ENCODE assay signal across 13 cellular contexts in genomic region chr5:65364907-65365306, GRCh38.
DNase-seq lines count a peak whose midpoint lies in the region; TF ChIP-seq lines count a peak whose summit lies in the region.
"Had no signal": no experiment of that assay in that cellular context is flagged by ENCODE, and none has a peak within 500 bp of the region (broad histone marks: within the 10 kb centered on the region; RNA-seq: fewer than 3 reads in every experiment).

No MANE protein-coding gene starts in this region.

- no peaks in the 10 kb centered on the region for H3K36me3 ChIP-seq in neural progenitor cell

- H4K20me1 ChIP-seq in neural progenitor cell (ENCODE audit: low read depth) = no peaks in the 10 kb centered on the region

- H3K4me2 ChIP-seq in neural progenitor cell = no peak overlapping the region

- no peaks in the 10 kb centered on the region for H3K79me2 ChIP-seq in neural progenitor cell (ENCODE audit: low read depth)

- peak overlapping the region; percentile 19 for H2AFZ ChIP-seq in neural progenitor cell (replicated peaks)

- CTCF ChIA-PET in GM10248 (lab: Yijun Ruan, JAX) = no interaction called here
- CTCF ChIA-PET in activated naive CD4-positive, alpha-beta T cell treated with anti-CD3 and anti-CD28 coated beads, Interleukin-2, amount 10 ng/mL, durations not matched to agents 7 days and 5 days (lab: Charles Lee) = no interaction called here

- no peaks in the 10 kb centered on the region for H3K27me3 Mint-ChIP-seq in neural progenitor cell (ENCODE audit: insufficient read depth, low read depth)
- H3K27me3 Mint-ChIP-seq in activated naive CD4-positive, alpha-beta T cell treated with anti-CD3 and anti-CD28 coated beads, Interleukin-2, amount 10 ng/mL, durations not matched to agents 7 days and 5 days = no peaks in the 10 kb centered on the region
- H3K27me3 Mint-ChIP-seq: CD8-positive, alpha-beta memory T cell had no signal

- H3F3A ChIP-seq in neural progenitor cell (ENCODE audit: low read depth) = no peaks in the 10 kb centered on the region

- H3K27me3 ChIP-seq in neural progenitor cell = no peaks in the 10 kb centered on the region

- POLR2A ChIA-PET in GM10248 (lab: Yijun Ruan, JAX) = no interaction called here

- peaks cover 18% of the 10 kb centered on the region for H3K4me1 Mint-ChIP-seq in neural progenitor cell
- no peaks in the 10 kb centered on the region for H3K4me1 Mint-ChIP-seq in activated naive CD4-positive, alpha-beta T cell treated with anti-CD3 and anti-CD28 coated beads, Interleukin-2, amount 10 ng/mL, durations not matched to agents 7 days and 5 days
- H3K4me1 Mint-ChIP-seq: CD8-positive, alpha-beta memory T cell had no signal

- no peak overlapping the region for H3K4me3 Mint-ChIP-seq in neural progenitor cell
- H3K4me3 Mint-ChIP-seq in activated naive CD4-positive, alpha-beta T cell treated with anti-CD3 and anti-CD28 coated beads, Interleukin-2, amount 10 ng/mL, durations not matched to agents 7 days and 5 days = no peak overlapping the region
- H3K4me3 Mint-ChIP-seq: CD8-positive, alpha-beta memory T cell had no signal

- H3K9ac ChIP-seq in neural progenitor cell = no peak overlapping the region

- H3K36me3 Mint-ChIP-seq in neural progenitor cell = no peaks in the 10 kb centered on the region
- H3K36me3 Mint-ChIP-seq in activated naive CD4-positive, alpha-beta T cell treated with anti-CD3 and anti-CD28 coated beads, Interleukin-2, amount 10 ng/mL, durations not matched to agents 7 days and 5 days = no peaks in the 10 kb centered on the region
- H3K36me3 Mint-ChIP-seq: CD8-positive, alpha-beta memory T cell had no signal

- H3K4me3 ChIP-seq in cardiac fibroblast (replicated peaks in 1 of 2; ENCODE audit: low read depth in 2 of 2, low read length in 2 of 2) = no peak overlapping the region
- H3K4me3 ChIP-seq in neural progenitor cell = no peak overlapping the region

- H3K9me3 Mint-ChIP-seq in neural progenitor cell = no peaks in the 10 kb centered on the region
- no peaks in the 10 kb centered on the region for H3K9me3 Mint-ChIP-seq in activated naive CD4-positive, alpha-beta T cell treated with anti-CD3 and anti-CD28 coated beads, Interleukin-2, amount 10 ng/mL, durations not matched to agents 7 days and 5 days
- H3K9me3 Mint-ChIP-seq: CD8-positive, alpha-beta memory T cell had no signal

- H3K4me1 ChIP-seq in neural progenitor cell = peaks cover 5% of the 10 kb centered on the region

- H3K27ac Mint-ChIP-seq in neural progenitor cell = no peak overlapping the region
- H3K27ac Mint-ChIP-seq in activated naive CD4-positive, alpha-beta T cell treated with anti-CD3 and anti-CD28 coated beads, Interleukin-2, amount 10 ng/mL, durations not matched to agents 7 days and 5 days = no peak overlapping the region
- H3K27ac Mint-ChIP-seq: CD8-positive, alpha-beta memory T cell had no signal

- TF ChIP-seq CTCF in cardiac fibroblast (IDR thresholded peaks at IDR 0.05; ENCODE audit: low read depth, low read length) (no peak), neural progenitor cell (IDR thresholded peaks at IDR 0.05) (no peak), GM10248 (IDR thresholded peaks at IDR 0.05; ENCODE audit: control extremely low read depth, extremely low read depth, low read depth, missing control alignments) (no peak)

- H3K9me3 ChIP-seq in neural progenitor cell (ENCODE audit: low read depth) = no peaks in the 10 kb centered on the region

- peak; percentile 51 for DNase-seq in HCEC 1CT
- DNase-seq in NCI-H345 (lab: John Stamatoyannopoulos, UW) = peak; percentile 50
- peak; percentile 31 to 79 for DNase-seq in cardiac fibroblast (ENCODE audit: low read depth in 2 of 2)
- no peak for DNase-seq in neural progenitor cell (ENCODE audit: low spot score)
- no peak for DNase-seq in GM10248 (ENCODE audit: extremely low spot score)
- DNase-seq in activated naive CD4-positive, alpha-beta T cell treated with anti-CD3 and anti-CD28 coated beads, Interleukin-2, amount 10 ng/mL, durations not matched to agents 7 days and 5 days = no peak
- DNase-seq in GM19240 (ENCODE audit: insufficient read length, low spot score) = no peak
- no peak for DNase-seq in NCI-H526 treated with DMSO at 0.1 percent for 48 hours (lab: John Stamatoyannopoulos, UW)
- DNase-seq: activated CD4-positive, alpha-beta T cell treated with anti-CD3 and anti-CD28 coated beads, Interleukin-2, amount 50 U/mL, for 1 hour; activated T-cell treated with anti-CD3 and anti-CD28 coated beads, Interleukin-2, amount 50 U/mL, for 48 hours; amniotic stem cell; CD8-positive, alpha-beta memory T cell; T-helper 2 cell had no signal

- H3K27ac ChIP-seq in neural progenitor cell = no peak overlapping the region

Comparison
In these comparisons a context has a peak if more than half of its experiments do, and no peak if none do; other contexts are left out.
1. DNase-seq: peak in HCEC 1CT (single experiment), NCI-H345 (single experiment) and cardiac fibroblast (2 of 2); none in neural progenitor cell (single experiment), GM10248 (single experiment), activated naive CD4-positive, alpha-beta T cell treated with anti-CD3 and anti-CD28 coated beads, Interleukin-2, amount 10 ng/mL, durations not matched to agents 7 days and 5 days (single experiment), GM19240 (single experiment) and NCI-H526 treated with DMSO at 0.1 percent for 48 hours (single experiment).